1 cellular context compared by ENCODE assay signal in genomic region chr9:34072410-34072809, GRCh38.
TF ChIP-seq lines count a peak whose summit lies in the region.

No MANE protein-coding gene starts in this region.

TF ChIP-seq in endothelial cell of umbilical vein, 7 proteins besides CTCF, POLR2A, EP300 and RAD21:
- no peak for TF ChIP-seq GATA2 (IDR thresholded peaks at IDR 0.05; ENCODE audit: insufficient read depth, insufficient read length, low read depth, low read length)
- TF ChIP-seq JUN (IDR thresholded peaks at IDR 0.05; ENCODE audit: borderline replicate concordance, insufficient read depth, insufficient read length, low read depth), result no peak
- no peak for TF ChIP-seq MAX (IDR thresholded peaks at IDR 0.05; ENCODE audit: insufficient read depth, insufficient read length)
- no peak for TF ChIP-seq POLR2AphosphoS5 (IDR thresholded peaks at IDR 0.05; ENCODE audit: insufficient read depth, low read depth, low read length)
- no peak for TF ChIP-seq FOS (IDR thresholded peaks at IDR 0.05; ENCODE audit: borderline replicate concordance, insufficient read depth, low read length)
- TF ChIP-seq EZH2 (IDR thresholded peaks at IDR 0.05; ENCODE audit: borderline replicate concordance, low read depth, low read length, severe bottlenecking), result no peak
- TF ChIP-seq MYC (IDR thresholded peaks at IDR 0.05; ENCODE audit: low read depth, low read length), result no peak
TF ChIP-seq in endothelial cell of umbilical vein: peak in this region for 0.
